In the genomic region with DNA sequence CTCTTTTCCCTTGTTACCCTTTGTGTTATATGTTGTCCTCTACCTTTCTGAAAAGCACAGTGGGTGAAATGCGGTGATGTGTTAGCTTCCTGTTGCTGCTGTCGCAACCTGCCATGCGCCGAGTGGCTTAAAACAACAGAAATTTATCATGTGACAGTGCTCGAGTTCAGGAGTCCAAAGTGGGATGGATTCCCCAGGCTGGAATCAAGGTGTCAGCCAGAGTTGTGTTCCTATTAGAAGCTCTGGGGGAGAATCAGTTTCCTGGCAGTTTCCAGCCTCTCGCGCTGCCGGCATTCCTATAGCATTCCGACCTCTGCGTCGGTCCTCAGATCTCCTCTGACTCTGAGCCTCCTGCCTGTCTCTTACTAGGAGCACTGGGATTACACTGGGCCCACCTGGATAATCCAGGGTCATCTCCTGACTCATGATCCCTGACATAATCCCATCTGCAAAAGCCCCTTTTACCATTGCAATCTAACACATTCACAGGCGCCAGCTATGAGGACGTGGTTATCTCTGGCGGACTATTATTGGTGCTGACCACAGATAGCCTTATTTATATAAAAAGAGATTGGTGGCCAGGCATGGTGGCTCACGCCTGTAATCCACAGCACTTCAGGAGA, we compare ENCODE assay signal across 1 cellular context.
TF ChIP-seq lines count a peak whose summit lies in the region.

No MANE protein-coding gene starts in this region.

TF ChIP-seq in HepG2, 621 proteins besides CTCF, POLR2A, EP300 and RAD21 (continued from another document and continues in another):
- TF ChIP-seq ZNF12 (CRISPR knock-in tag; IDR thresholded peaks at IDR 0.05) (no peak; the same call in 1 of the 2 replicates), HOXA5 (CRISPR knock-in tag; IDR thresholded peaks at IDR 0.05) (no peak; the same call in 1 of the 2 replicates), HNRNPK (IDR thresholded peaks at IDR 0.05; ENCODE audit: low read depth, low read length, poor library complexity, severe bottlenecking) (no peak), ZNF44 (CRISPR knock-in tag; IDR thresholded peaks at IDR 0.05) (no peak), ZNF207 (IDR thresholded peaks at IDR 0.05; ENCODE audit: borderline replicate concordance) (no peak), EZH2 (conservative IDR thresholded peaks at IDR 0.05; ENCODE audit: low read depth, low read length) (no peak), NCOA1 (CRISPR knock-in tag; IDR thresholded peaks at IDR 0.05) (no peak), ZBTB7A (CRISPR knock-in tag; IDR thresholded peaks at IDR 0.05) (peak; percentile 3; the same call in 1 of the 2 replicates), GATAD1 (CRISPR knock-in tag; IDR thresholded peaks at IDR 0.05) (peak; percentile 71), MYC (CRISPR knock-in tag; IDR thresholded peaks at IDR 0.05; ENCODE audit: borderline replicate concordance) (peak; percentile 87), NKX3-1 (CRISPR knock-in tag; IDR thresholded peaks at IDR 0.05) (no peak), ZNF775 (CRISPR knock-in tag; IDR thresholded peaks at IDR 0.05; ENCODE audit: borderline replicate concordance) (no peak), ZFP36L1 (CRISPR knock-in tag; IDR thresholded peaks at IDR 0.05) (no peak), TAF1 (CRISPR knock-in tag; IDR thresholded peaks at IDR 0.05) (peak; percentile 56; the same call in 1 of the 2 replicates), ZNF572 (CRISPR knock-in tag; IDR thresholded peaks at IDR 0.05) (no peak), SP5 (CRISPR knock-in tag; IDR thresholded peaks at IDR 0.05; ENCODE audit: borderline replicate concordance, low read depth) (no peak; the same call in 1 of the 2 replicates), ZNF225 (CRISPR knock-in tag; IDR thresholded peaks at IDR 0.05) (no peak), ZNF24 (IDR thresholded peaks at IDR 0.05) (no peak), MIXL1 (CRISPR knock-in tag; IDR thresholded peaks at IDR 0.05) (peak; percentile 59; the same call in 1 of the 2 replicates), HOXA3 (CRISPR knock-in tag; IDR thresholded peaks at IDR 0.05) (peak; percentile 76), ZFX (CRISPR knock-in tag; IDR thresholded peaks at IDR 0.05; ENCODE audit: low read depth) (peak; percentile 48), ZNF619 (CRISPR knock-in tag; IDR thresholded peaks at IDR 0.05) (no peak), REL (CRISPR knock-in tag; conservative IDR thresholded peaks at IDR 0.05) (no peak), PTBP1 (IDR thresholded peaks at IDR 0.05; ENCODE audit: low read depth, low read length, poor library complexity, severe bottlenecking) (no peak), CHD2 (IDR thresholded peaks at IDR 0.05; ENCODE audit: low read depth, low read length) (0 out of 2 replicates have a peak, but pooled peaks have one; percentile 46), ZNF326 (CRISPR knock-in tag; IDR thresholded peaks at IDR 0.05; ENCODE audit: borderline replicate concordance) (no peak), ZNF557 (CRISPR knock-in tag; IDR thresholded peaks at IDR 0.05) (no peak), YY1 (IDR thresholded peaks at IDR 0.05; ENCODE audit: insufficient read depth, insufficient replicate concordance, low read depth, low read length) (no peak), TSC22D2 (CRISPR knock-in tag; IDR thresholded peaks at IDR 0.05; ENCODE audit: borderline replicate concordance) (no peak; the same call in 1 of the 2 replicates), ZNF737 (CRISPR knock-in tag; IDR thresholded peaks at IDR 0.05; ENCODE audit: borderline replicate concordance) (no peak), ZNF230 (CRISPR knock-in tag; IDR thresholded peaks at IDR 0.05) (no peak), PHF21A (CRISPR knock-in tag; IDR thresholded peaks at IDR 0.05) (peak; percentile 77)
- TF ChIP-seq, protein P1, sequence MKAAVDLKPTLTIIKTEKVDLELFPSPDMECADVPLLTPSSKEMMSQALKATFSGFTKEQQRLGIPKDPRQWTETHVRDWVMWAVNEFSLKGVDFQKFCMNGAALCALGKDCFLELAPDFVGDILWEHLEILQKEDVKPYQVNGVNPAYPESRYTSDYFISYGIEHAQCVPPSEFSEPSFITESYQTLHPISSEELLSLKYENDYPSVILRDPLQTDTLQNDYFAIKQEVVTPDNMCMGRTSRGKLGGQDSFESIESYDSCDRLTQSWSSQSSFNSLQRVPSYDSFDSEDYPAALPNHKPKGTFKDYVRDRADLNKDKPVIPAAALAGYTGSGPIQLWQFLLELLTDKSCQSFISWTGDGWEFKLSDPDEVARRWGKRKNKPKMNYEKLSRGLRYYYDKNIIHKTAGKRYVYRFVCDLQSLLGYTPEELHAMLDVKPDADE (CRISPR knock-in tag; IDR thresholded peaks at IDR 0.05): no peak
- TF ChIP-seq, protein P2, sequence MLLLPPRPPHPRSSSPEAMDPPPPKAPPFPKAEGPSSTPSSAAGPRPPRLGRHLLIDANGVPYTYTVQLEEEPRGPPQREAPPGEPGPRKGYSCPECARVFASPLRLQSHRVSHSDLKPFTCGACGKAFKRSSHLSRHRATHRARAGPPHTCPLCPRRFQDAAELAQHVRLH (CRISPR knock-in tag; IDR thresholded peaks at IDR 0.05; ENCODE audit: borderline replicate concordance, low read depth): peak; percentile 84; the same call in 1 of the 2 replicates
- TF ChIP-seq, protein P3, sequence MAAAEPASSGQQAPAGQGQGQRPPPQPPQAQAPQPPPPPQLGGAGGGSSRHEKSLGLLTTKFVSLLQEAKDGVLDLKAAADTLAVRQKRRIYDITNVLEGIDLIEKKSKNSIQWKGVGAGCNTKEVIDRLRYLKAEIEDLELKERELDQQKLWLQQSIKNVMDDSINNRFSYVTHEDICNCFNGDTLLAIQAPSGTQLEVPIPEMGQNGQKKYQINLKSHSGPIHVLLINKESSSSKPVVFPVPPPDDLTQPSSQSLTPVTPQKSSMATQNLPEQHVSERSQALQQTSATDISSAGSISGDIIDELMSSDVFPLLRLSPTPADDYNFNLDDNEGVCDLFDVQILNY (CRISPR knock-in tag; conservative IDR thresholded peaks at IDR 0.05): no peak
- TF ChIP-seq, protein P4, sequence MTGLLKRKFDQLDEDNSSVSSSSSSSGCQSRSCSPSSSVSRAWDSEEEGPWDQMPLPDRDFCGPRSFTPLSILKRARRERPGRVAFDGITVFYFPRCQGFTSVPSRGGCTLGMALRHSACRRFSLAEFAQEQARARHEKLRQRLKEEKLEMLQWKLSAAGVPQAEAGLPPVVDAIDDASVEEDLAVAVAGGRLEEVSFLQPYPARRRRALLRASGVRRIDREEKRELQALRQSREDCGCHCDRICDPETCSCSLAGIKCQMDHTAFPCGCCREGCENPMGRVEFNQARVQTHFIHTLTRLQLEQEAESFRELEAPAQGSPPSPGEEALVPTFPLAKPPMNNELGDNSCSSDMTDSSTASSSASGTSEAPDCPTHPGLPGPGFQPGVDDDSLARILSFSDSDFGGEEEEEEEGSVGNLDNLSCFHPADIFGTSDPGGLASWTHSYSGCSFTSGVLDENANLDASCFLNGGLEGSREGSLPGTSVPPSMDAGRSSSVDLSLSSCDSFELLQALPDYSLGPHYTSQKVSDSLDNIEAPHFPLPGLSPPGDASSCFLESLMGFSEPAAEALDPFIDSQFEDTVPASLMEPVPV (CRISPR knock-in tag; IDR thresholded peaks at IDR 0.05): no peak
- TF ChIP-seq, protein P5, sequence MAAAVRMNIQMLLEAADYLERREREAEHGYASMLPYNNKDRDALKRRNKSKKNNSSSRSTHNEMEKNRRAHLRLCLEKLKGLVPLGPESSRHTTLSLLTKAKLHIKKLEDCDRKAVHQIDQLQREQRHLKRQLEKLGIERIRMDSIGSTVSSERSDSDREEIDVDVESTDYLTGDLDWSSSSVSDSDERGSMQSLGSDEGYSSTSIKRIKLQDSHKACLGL (CRISPR knock-in tag; IDR thresholded peaks at IDR 0.05): no peak
- TF ChIP-seq, protein P6, sequence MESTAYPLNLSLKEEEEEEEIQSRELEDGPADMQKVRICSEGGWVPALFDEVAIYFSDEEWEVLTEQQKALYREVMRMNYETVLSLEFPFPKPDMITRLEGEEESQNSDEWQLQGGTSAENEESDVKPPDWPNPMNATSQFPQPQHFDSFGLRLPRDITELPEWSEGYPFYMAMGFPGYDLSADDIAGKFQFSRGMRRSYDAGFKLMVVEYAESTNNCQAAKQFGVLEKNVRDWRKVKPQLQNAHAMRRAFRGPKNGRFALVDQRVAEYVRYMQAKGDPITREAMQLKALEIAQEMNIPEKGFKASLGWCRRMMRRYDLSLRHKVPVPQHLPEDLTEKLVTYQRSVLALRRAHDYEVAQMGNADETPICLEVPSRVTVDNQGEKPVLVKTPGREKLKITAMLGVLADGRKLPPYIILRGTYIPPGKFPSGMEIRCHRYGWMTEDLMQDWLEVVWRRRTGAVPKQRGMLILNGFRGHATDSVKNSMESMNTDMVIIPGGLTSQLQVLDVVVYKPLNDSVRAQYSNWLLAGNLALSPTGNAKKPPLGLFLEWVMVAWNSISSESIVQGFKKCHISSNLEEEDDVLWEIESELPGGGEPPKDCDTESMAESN (CRISPR knock-in tag; conservative IDR thresholded peaks at IDR 0.05): peak; percentile 58; the same call in 1 of the 2 replicates
- TF ChIP-seq, protein P7, sequence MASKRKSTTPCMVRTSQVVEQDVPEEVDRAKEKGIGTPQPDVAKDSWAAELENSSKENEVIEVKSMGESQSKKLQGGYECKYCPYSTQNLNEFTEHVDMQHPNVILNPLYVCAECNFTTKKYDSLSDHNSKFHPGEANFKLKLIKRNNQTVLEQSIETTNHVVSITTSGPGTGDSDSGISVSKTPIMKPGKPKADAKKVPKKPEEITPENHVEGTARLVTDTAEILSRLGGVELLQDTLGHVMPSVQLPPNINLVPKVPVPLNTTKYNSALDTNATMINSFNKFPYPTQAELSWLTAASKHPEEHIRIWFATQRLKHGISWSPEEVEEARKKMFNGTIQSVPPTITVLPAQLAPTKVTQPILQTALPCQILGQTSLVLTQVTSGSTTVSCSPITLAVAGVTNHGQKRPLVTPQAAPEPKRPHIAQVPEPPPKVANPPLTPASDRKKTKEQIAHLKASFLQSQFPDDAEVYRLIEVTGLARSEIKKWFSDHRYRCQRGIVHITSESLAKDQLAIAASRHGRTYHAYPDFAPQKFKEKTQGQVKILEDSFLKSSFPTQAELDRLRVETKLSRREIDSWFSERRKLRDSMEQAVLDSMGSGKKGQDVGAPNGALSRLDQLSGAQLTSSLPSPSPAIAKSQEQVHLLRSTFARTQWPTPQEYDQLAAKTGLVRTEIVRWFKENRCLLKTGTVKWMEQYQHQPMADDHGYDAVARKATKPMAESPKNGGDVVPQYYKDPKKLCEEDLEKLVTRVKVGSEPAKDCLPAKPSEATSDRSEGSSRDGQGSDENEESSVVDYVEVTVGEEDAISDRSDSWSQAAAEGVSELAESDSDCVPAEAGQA (IDR thresholded peaks at IDR 0.05; ENCODE audit: low read depth): no peak
- TF ChIP-seq, protein P7 (CRISPR knock-in tag; IDR thresholded peaks at IDR 0.05; ENCODE audit: borderline replicate concordance): no peak
- TF ChIP-seq, protein P8, sequence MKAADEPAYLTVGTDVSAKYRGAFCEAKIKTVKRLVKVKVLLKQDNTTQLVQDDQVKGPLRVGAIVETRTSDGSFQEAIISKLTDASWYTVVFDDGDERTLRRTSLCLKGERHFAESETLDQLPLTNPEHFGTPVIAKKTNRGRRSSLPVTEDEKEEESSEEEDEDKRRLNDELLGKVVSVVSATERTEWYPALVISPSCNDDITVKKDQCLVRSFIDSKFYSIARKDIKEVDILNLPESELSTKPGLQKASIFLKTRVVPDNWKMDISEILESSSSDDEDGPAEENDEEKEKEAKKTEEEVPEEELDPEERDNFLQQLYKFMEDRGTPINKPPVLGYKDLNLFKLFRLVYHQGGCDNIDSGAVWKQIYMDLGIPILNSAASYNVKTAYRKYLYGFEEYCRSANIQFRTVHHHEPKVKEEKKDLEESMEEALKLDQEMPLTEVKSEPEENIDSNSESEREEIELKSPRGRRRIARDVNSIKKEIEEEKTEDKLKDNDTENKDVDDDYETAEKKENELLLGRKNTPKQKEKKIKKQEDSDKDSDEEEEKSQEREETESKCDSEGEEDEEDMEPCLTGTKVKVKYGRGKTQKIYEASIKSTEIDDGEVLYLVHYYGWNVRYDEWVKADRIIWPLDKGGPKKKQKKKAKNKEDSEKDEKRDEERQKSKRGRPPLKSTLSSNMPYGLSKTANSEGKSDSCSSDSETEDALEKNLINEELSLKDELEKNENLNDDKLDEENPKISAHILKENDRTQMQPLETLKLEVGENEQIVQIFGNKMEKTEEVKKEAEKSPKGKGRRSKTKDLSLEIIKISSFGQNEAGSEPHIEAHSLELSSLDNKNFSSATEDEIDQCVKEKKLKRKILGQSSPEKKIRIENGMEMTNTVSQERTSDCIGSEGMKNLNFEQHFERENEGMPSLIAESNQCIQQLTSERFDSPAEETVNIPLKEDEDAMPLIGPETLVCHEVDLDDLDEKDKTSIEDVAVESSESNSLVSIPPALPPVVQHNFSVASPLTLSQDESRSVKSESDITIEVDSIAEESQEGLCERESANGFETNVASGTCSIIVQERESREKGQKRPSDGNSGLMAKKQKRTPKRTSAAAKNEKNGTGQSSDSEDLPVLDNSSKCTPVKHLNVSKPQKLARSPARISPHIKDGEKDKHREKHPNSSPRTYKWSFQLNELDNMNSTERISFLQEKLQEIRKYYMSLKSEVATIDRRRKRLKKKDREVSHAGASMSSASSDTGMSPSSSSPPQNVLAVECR (CRISPR knock-in tag; IDR thresholded peaks at IDR 0.05; ENCODE audit: borderline replicate concordance): no peak; the same call in 1 of the 2 replicates
- TF ChIP-seq, protein P9, sequence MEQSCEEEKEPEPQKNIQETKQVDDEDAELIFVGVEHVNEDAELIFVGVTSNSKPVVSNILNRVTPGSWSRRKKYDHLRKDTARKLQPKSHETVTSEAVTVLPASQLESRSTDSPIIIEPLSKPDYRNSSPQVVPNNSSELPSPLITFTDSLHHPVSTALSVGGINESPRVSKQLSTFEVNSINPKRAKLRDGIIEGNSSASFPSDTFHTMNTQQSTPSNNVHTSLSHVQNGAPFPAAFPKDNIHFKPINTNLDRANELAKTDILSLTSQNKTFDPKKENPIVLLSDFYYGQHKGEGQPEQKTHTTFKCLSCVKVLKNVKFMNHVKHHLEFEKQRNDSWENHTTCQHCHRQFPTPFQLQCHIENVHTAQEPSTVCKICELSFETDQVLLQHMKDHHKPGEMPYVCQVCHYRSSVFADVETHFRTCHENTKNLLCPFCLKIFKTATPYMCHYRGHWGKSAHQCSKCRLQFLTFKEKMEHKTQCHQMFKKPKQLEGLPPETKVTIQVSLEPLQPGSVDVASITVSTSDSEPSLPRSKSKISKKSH (CRISPR knock-in tag; IDR thresholded peaks at IDR 0.05; ENCODE audit: borderline replicate concordance): no peak
